In the genomic region with DNA sequence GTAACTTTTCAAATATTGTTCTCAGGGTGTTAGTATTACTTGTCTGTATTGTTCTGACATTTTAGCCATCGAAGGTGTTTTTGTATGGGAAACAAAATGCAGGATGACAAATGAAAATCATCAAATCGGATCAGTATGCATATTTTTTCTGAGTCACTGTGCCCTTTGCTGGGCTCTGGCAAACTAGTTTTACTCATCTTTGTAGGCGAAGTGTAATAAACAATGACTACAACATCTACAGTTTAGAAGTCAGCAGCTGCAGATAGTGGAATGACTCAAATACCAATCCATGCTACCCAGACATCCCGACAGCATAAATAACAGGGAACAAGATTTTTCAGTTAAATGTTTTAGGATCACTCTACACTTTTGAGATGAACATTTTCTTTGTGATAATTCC, we compare ENCODE assay signal across 16 cellular contexts.
A peak's percentile ranks its signal among the peaks of the same experiment; 100 is the strongest.
DNase-seq lines count a peak whose midpoint lies in the region; ATAC-seq, FAIRE-seq and TF ChIP-seq lines count a peak whose summit lies in the region.
"Had no signal": no experiment of that assay in that cellular context is flagged by ENCODE, and none has a peak within 500 bp of the region (broad histone marks: within the 10 kb centered on the region; RNA-seq: fewer than 3 reads in every experiment).

No MANE protein-coding gene starts in this region.

- peak; percentile 17 for DNase-seq in AG08396 (ENCODE audit: low spot score)
- DNase-seq in HTR-8/SVneo (ENCODE audit: insufficient read length, low spot score), result peak; percentile 41
- DNase-seq in astrocyte of the spinal cord (ENCODE audit: low read depth, low spot score), result peak; percentile 86
- DNase-seq in left lung, result no peak
- no peak for DNase-seq in KG1 (lab: John Stamatoyannopoulos, UW)
- no peak for DNase-seq in tibial nerve (ENCODE audit: low spot score in 2 of 2)
- DNase-seq in NCI-H510A (lab: John Stamatoyannopoulos, UW), result no peak
- DNase-seq in NK-92 treated with Interleukin-12 subunit alpha and Interleukin-12 subunit beta, amount 100 ng/mL, for 24 hours (lab: John Stamatoyannopoulos, UW), result no peak
- DNase-seq: DMS79; effector memory CD8-positive, alpha-beta T cell; NCI-H1092; NCI-H446; occipital lobe; upper lobe of right lung had no signal

- no peak for TF ChIP-seq POLR2A in tibial nerve (IDR thresholded peaks at IDR 0.05)

- H3K27ac ChIP-seq in left lung (no peak overlapping the region), tibial nerve (peak overlapping the region in 1 of 4 donors; percentile 45)
- H3K27ac ChIP-seq: ascending aorta, upper lobe of right lung had no signal

- no peak overlapping the region for H3K4me3 ChIP-seq in astrocyte of the spinal cord (ENCODE audit: low read depth, low read length)
- H3K4me3 ChIP-seq in left lung, result no peak overlapping the region
- H3K4me3 ChIP-seq in tibial nerve, result no peak overlapping the region
- H3K4me3 ChIP-seq: ascending aorta, upper lobe of right lung had no signal

- TF ChIP-seq CTCF in astrocyte of the spinal cord (IDR thresholded peaks at IDR 0.05; ENCODE audit: low read depth, low read length), result no peak
- TF ChIP-seq CTCF in left lung (IDR thresholded peaks at IDR 0.05), result no peak
- no peak for TF ChIP-seq CTCF in tibial nerve (IDR thresholded peaks at IDR 0.05)

- intact Hi-C loops in left lung (cut with DNase I), result no loop called here

- H3K9me3 ChIP-seq in left lung (no peaks in the 10 kb centered on the region), tibial nerve (no peaks in the 10 kb centered on the region)
- H3K9me3 ChIP-seq: ascending aorta, upper lobe of right lung had no signal

- peak; percentile 70 for FAIRE-seq in HTR-8/SVneo (lab: Jason Lieb, UNC)

- no peaks in the 10 kb centered on the region for H3K36me3 ChIP-seq in left lung
- H3K36me3 ChIP-seq in tibial nerve, result no peaks in the 10 kb centered on the region
- H3K36me3 ChIP-seq: ascending aorta, upper lobe of right lung had no signal

- ATAC-seq in left lung, result peak; percentile 25
- ATAC-seq: effector memory CD8-positive, alpha-beta T cell; Panc1; upper lobe of right lung had no signal

- TF ChIP-seq EP300 in tibial nerve (IDR thresholded peaks at IDR 0.05), result no peak

- in situ Hi-C loops in astrocyte of the spinal cord (cut with HindIII; ENCODE audit: low sequenced_read_pairs), result no loop called here

- H3K27me3 ChIP-seq in left lung, result no peaks in the 10 kb centered on the region
- H3K27me3 ChIP-seq in tibial nerve, result no peaks in the 10 kb centered on the region
- H3K27me3 ChIP-seq: ascending aorta, upper lobe of right lung had no signal

- WGBS in tibial nerve, 2 donors, result 38 to 54% methylated on average over 4 of the region's 4 CpGs

- H3K4me1 ChIP-seq in left lung (no peaks in the 10 kb centered on the region), tibial nerve (peaks cover 0 to 3% (median 0%) of the 10 kb centered on the region in 4 donors)
- H3K4me1 ChIP-seq: ascending aorta, upper lobe of right lung had no signal

Comparison
In these comparisons a context has a peak if more than half of its experiments do, and no peak if none do; other contexts are left out.
1. DNase-seq: peak in AG08396 (single experiment), HTR-8/SVneo (single experiment) and astrocyte of the spinal cord (single experiment); none in left lung (0 of 2), KG1 (single experiment), tibial nerve (0 of 2), NCI-H510A (single experiment) and NK-92 treated with Interleukin-12 subunit alpha and Interleukin-12 subunit beta, amount 100 ng/mL, for 24 hours (single experiment).